19 cellular contexts compared by ENCODE assay signal in the genomic region with DNA sequence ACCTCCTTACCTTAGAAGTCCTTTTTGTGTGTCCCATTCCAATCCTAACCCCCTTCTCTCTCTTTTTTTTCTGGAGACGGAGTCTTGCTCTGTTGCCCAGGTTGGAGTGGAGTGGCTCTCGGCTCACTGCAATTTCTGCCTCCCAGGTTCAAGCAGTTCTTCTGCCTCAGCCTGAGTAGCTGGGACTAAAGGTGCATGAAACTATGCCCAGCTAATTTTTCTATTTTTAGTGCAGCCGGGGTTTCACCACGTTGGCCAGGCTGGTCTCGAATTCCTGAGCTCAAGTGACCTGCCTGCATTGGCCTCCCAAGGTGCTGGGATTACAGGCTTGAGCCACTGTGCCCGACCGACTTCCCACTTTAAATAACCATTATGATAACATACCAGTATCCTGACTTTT. TPM values are rescaled to one million over a fixed set of nuclear protein-coding genes. Genes with fewer than 3 reads are reported as not detected.
DNase-seq lines count a peak whose midpoint lies in the region; ATAC-seq and TF ChIP-seq lines count a peak whose summit lies in the region.
"Had no signal": no experiment of that assay in that cellular context is flagged by ENCODE, and none has a peak within 500 bp of the region (broad histone marks: within the 10 kb centered on the region; RNA-seq: fewer than 3 reads in every experiment).

No MANE protein-coding gene starts in this region.

- no peak overlapping the region for H3K4me3 Mint-ChIP-seq in activated naive CD8-positive, alpha-beta T cell treated with anti-CD3 and anti-CD28 coated beads, Interleukin-2, amount 50 U/mL, for 24 hours
- H3K4me3 Mint-ChIP-seq: CD4-positive, alpha-beta T cell had no signal

- H3K27me3 Mint-ChIP-seq in activated naive CD8-positive, alpha-beta T cell treated with anti-CD3 and anti-CD28 coated beads, Interleukin-2, amount 50 U/mL, for 24 hours, result no peaks in the 10 kb centered on the region
- H3K27me3 Mint-ChIP-seq: CD4-positive, alpha-beta T cell had no signal

- H3K4me1 ChIP-seq in thyroid gland, result peaks cover 7 to 10% of the 10 kb centered on the region in 2 donors
- H3K4me1 ChIP-seq: A549 had no signal

- peaks cover 5% of the 10 kb centered on the region for H3K36me3 Mint-ChIP-seq in activated naive CD8-positive, alpha-beta T cell treated with anti-CD3 and anti-CD28 coated beads, Interleukin-2, amount 50 U/mL, for 24 hours (ENCODE audit: low read depth)

- H3K4me3 ChIP-seq in thyroid gland (replicated peaks in 1 of 3), result no peak overlapping the region
- H3K4me3 ChIP-seq: A549 had no signal

- H3K9me3 ChIP-seq in thyroid gland, result no peaks in the 10 kb centered on the region
- H3K9me3 ChIP-seq: A549 had no signal

- DNase-seq in Right ventricle myocardium inferior (ENCODE audit: missing footprints) (peak; percentile 64), cardiac septum (ENCODE audit: low spot score) (no peak), left ventricle myocardium superior (peak; percentile 52), myocyte (ENCODE audit: low read depth) (peak; percentile 22), thyroid gland (peak; percentile 81 to 84), COLO829 (ENCODE audit: low spot score) (no peak), inferior parietal cortex (ENCODE audit: extremely low spot score) (no peak)
- no peak for DNase-seq in activated naive CD8-positive, alpha-beta T cell treated with anti-CD3 and anti-CD28 coated beads, Interleukin-2, amount 50 U/mL, for 24 hours
- DNase-seq: AML-193; CD4-positive, alpha-beta T cell; DMS153; DMS79; GDM1; HCEC 1CT had no signal

- no peak for TF ChIP-seq POLR2A in thyroid gland (IDR thresholded peaks at IDR 0.05)

- intact Hi-C loops in Right ventricle myocardium inferior (cut with DNase I) (no loop called here), cardiac septum (cut with DNase I) (loop anchor here (5.0 kb wide), 1 partner anchor 55 kb away; no protein-coding TSS in a partner anchor), left ventricle myocardium superior (cut with micrococcal nuclease) (no loop called here), thyroid gland (cut with DNase I) (loop anchor here (10.0 kb wide), 1 partner anchor 97 kb away; no protein-coding TSS in a partner anchor)

- no peaks in the 10 kb centered on the region for H3K36me3 ChIP-seq in thyroid gland

- no peak for TF ChIP-seq CTCF in thyroid gland (IDR thresholded peaks at IDR 0.05)

- no peaks in the 10 kb centered on the region for H3K9me3 Mint-ChIP-seq in activated naive CD8-positive, alpha-beta T cell treated with anti-CD3 and anti-CD28 coated beads, Interleukin-2, amount 50 U/mL, for 24 hours
- H3K9me3 Mint-ChIP-seq: CD4-positive, alpha-beta T cell had no signal

- WGBS in thyroid gland, 2 donors, result 15 to 52% methylated on average over 7 of the region's 7 CpGs

- H3K27ac ChIP-seq in thyroid gland, result peak overlapping the region in 2 of 3 donors; percentile 52 to 76
- H3K27ac ChIP-seq: 22Rv1, A549, C4-2B, HL-60 had no signal

- H3K27me3 ChIP-seq in thyroid gland, result no peaks in the 10 kb centered on the region

- H3K4me1 Mint-ChIP-seq in activated naive CD8-positive, alpha-beta T cell treated with anti-CD3 and anti-CD28 coated beads, Interleukin-2, amount 50 U/mL, for 24 hours, result peaks cover 6% of the 10 kb centered on the region

- no peak overlapping the region for H3K27ac Mint-ChIP-seq in activated naive CD8-positive, alpha-beta T cell treated with anti-CD3 and anti-CD28 coated beads, Interleukin-2, amount 50 U/mL, for 24 hours
- H3K27ac Mint-ChIP-seq: CD4-positive, alpha-beta T cell had no signal

- ATAC-seq in Right ventricle myocardium inferior, result peak; percentile 70
- ATAC-seq in left ventricle myocardium superior, result peak; percentile 84
- ATAC-seq in activated naive CD8-positive, alpha-beta T cell treated with anti-CD3 and anti-CD28 coated beads, Interleukin-2, amount 50 U/mL, for 24 hours, result no peak
- ATAC-seq: A549 had no signal

RNA-seq across cellular contexts. Expression of a gene that starts 17.5 kb away (rescaled TPM):
- total RNA-seq in Right ventricle myocardium inferior (57.2 TPM), cardiac septum (36.2 TPM), left ventricle myocardium superior (62.9 TPM), myocyte (132 and 195 TPM in 2 replicates), thyroid gland (10 to 100 TPM; 38.4 to 80.9 (median 60.2) TPM)
- polyA plus RNA-seq in myocyte (2012), result 26.3 TPM

RNA-seq across cellular contexts. Expression of a gene that starts 49.6 kb away (rescaled TPM):
- total RNA-seq in Right ventricle myocardium inferior (not detected), cardiac septum (not detected), left ventricle myocardium superior (not detected), myocyte (2.6 and 10.1 TPM in 2 replicates), thyroid gland (not detected)
- 1.1 TPM for polyA plus RNA-seq in myocyte (2012)
- total RNA-seq: CD4-positive, alpha-beta T cell; HT1080 had no signal

Comparison
In these comparisons a context has a peak if more than half of its experiments do, and no peak if none do; other contexts are left out.
1. DNase-seq: peak in Right ventricle myocardium inferior (single experiment), left ventricle myocardium superior (single experiment), myocyte (single experiment) and thyroid gland (2 of 2); none in cardiac septum (single experiment), COLO829 (single experiment), activated naive CD8-positive, alpha-beta T cell treated with anti-CD3 and anti-CD28 coated beads, Interleukin-2, amount 50 U/mL, for 24 hours (single experiment) and inferior parietal cortex (single experiment).
2. intact Hi-C loops: an anchor here in cardiac septum (5.0 kb wide) and thyroid gland (10.0 kb wide); none called in Right ventricle myocardium inferior and left ventricle myocardium superior.